Comparison of ENCODE assay signal across 8 cellular contexts in genomic region chr7:18666107-18666728, GRCh38.
DNase-seq lines count a peak whose midpoint lies in the region; TF ChIP-seq lines count a peak whose summit lies in the region.

No MANE protein-coding gene starts in this region.

- H3K9ac ChIP-seq in GM23248: no peak overlapping the region

- no peak overlapping the region for H3K4me2 ChIP-seq in GM23248 (ENCODE audit: unreplicated experiment)

- H3K36me3 ChIP-seq in GM23248 (ENCODE audit: low read depth): no peaks in the 10 kb centered on the region
- H3K36me3 ChIP-seq in thyroid gland: no peaks in the 10 kb centered on the region

- no peaks in the 10 kb centered on the region for H3K79me2 ChIP-seq in GM23248 (ENCODE audit: insufficient read depth)

- H3K9me3 ChIP-seq in GM23248 (ENCODE audit: low read depth) (no peaks in the 10 kb centered on the region), thyroid gland (no peaks in the 10 kb centered on the region)

- H3F3A ChIP-seq in GM23248 (ENCODE audit: insufficient read depth): 0 out of 2 replicates have a peak, but pooled peaks cover 10% of the 10 kb centered on the region

- H3K4me3 ChIP-seq in GM23248 (no peak overlapping the region), foreskin fibroblast (ENCODE audit: low read depth in 1 of 2, low read length in 2 of 2) (no peak overlapping the region), thyroid gland (replicated peaks in 1 of 3) (no peak overlapping the region)

- DNase-seq in GF-D8 (lab: John Stamatoyannopoulos, UW) (peak; percentile 27), GM23248 (peak; percentile 85), KG1 (lab: John Stamatoyannopoulos, UW) (peak; percentile 59), RPMI8226 (peak; percentile 87), activated T-helper 1 cell treated with Interleukin-2 at 50 U/mL for 16 hours (ENCODE audit: low read depth) (peak; percentile 8), foreskin fibroblast (peak; percentile 58 to 79), occipital lobe (lab: John Stamatoyannopoulos, UW) (peak; percentile 37), thyroid gland (peak; percentile 62 to 72)

- no peaks in the 10 kb centered on the region for H3K9me2 ChIP-seq in GM23248 (ENCODE audit: insufficient read depth)

- H3K4me1 ChIP-seq in GM23248 (ENCODE audit: insufficient read depth) (peaks cover 15% of the 10 kb centered on the region), thyroid gland (no peaks in the 10 kb centered on the region)

- 3 to 5% methylated on average over 4 of the region's 4 CpGs for WGBS in GM23248 (ENCODE audit: low coverage in 1 of 2, low lambda C conversion rate in 2 of 2, missing lambda C conversion rate in 2 of 2), 2 experiments
- 20 to 28% methylated on average over 4 of the region's 4 CpGs for WGBS in thyroid gland, 2 donors

- H3K27ac ChIP-seq in GM23248 (no peak overlapping the region), thyroid gland (no peak overlapping the region)

- H3K27me3 ChIP-seq in GM23248 (replicated peaks; ENCODE audit: insufficient read depth): no peaks in the 10 kb centered on the region
- no peaks in the 10 kb centered on the region for H3K27me3 ChIP-seq in thyroid gland

- in situ Hi-C loops in GM23248 (cut with MboI): no loop called here

- no peak for TF ChIP-seq POLR2A in thyroid gland (IDR thresholded peaks at IDR 0.05)

- intact Hi-C loops in thyroid gland (cut with DNase I): no loop called here

- H2AFZ ChIP-seq in GM23248: peak overlapping the region; percentile 53

- H4K20me1 ChIP-seq in GM23248 (ENCODE audit: insufficient read depth): no peaks in the 10 kb centered on the region

- TF ChIP-seq CTCF in foreskin fibroblast (IDR thresholded peaks at IDR 0.05; ENCODE audit: low read depth, low read length): peak; percentile 99
- TF ChIP-seq CTCF in thyroid gland (IDR thresholded peaks at IDR 0.05): peak; percentile 44 to 88 (median 60)

Comparison
In these comparisons a context has a peak if more than half of its experiments do, and no peak if none do; other contexts are left out.
1. DNase-seq: peak in every context shown above with its lines; median percentile 87 in RPMI8226; 85 in GM23248; 68 in foreskin fibroblast; 67 in thyroid gland; 59 in KG1; 37 in occipital lobe; 27 in GF-D8; 8 in activated T-helper 1 cell treated with Interleukin-2 at 50 U/mL for 16 hours.